ENCODE assay signal across 15 cellular contexts in the genomic region with DNA sequence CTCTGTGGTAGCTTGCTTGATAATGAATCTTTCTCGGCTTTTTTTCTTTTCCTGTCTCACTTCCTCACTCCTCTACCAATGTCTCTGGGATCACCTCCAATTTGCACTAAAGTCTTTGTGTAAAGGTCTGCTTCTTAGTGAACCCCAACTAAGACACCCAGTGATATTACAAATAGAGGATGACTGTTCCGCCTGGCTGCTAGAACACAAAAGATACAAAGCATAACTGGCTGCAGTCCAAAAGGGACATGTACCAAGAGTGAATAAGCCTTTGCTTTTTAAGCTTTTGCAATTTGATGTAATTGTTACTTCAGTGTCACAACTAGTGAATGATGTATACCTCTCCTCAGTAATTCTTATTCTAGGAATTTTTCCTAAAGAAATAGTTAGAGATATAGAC.
DNase-seq lines count a peak whose midpoint lies in the region; TF ChIP-seq lines count a peak whose summit lies in the region.
"Had no signal": no experiment of that assay in that cellular context is flagged by ENCODE, and none has a peak within 500 bp of the region (broad histone marks: within the 10 kb centered on the region; RNA-seq: fewer than 3 reads in every experiment).

No MANE protein-coding gene starts in this region.

- POLR2A ChIA-PET in MCF 10A (lab: Yijun Ruan, JAX): interaction anchor here (1.0 to 1.9 kb wide), 2 partner anchors 9 to 19 kb away, joined by 5 to 7 read pairs; no protein-coding TSS in a partner anchor
- POLR2A ChIA-PET in CD8-positive, alpha-beta memory T cell (lab: Charles Lee): no interaction called here

- no peak overlapping the region for H3K4me3 ChIP-seq in breast epithelium
- no peak overlapping the region for H3K4me3 ChIP-seq in cardiac fibroblast (replicated peaks in 1 of 2; ENCODE audit: low read depth in 2 of 2, low read length in 2 of 2)
- H3K4me3 ChIP-seq in CD8-positive, alpha-beta memory T cell (ENCODE audit: low read length): no peak overlapping the region

- no peaks in the 10 kb centered on the region for H3K9me3 ChIP-seq in breast epithelium
- H3K9me3 ChIP-seq in CD8-positive, alpha-beta memory T cell (ENCODE audit: low read length): no peaks in the 10 kb centered on the region

- intact Hi-C loops in MCF 10A (cut with micrococcal nuclease) (no loop called here), breast epithelium (cut with DNase I; ENCODE audit: low total_unique reads) (no loop called here)

- H3K36me3 Mint-ChIP-seq in MCF 10A (ENCODE audit: insufficient read depth, unreplicated experiment): peaks cover 4% of the 10 kb centered on the region
- no peaks in the 10 kb centered on the region for H3K36me3 Mint-ChIP-seq in CD8-positive, alpha-beta memory T cell

- no peak overlapping the region for H3K27ac ChIP-seq in breast epithelium
- H3K27ac ChIP-seq in temporal lobe (ENCODE audit: low read depth, low read length): peak overlapping the region; percentile 21
- H3K27ac ChIP-seq in CD8-positive, alpha-beta memory T cell (ENCODE audit: low read depth, low read length): no peak overlapping the region

- H3K27ac Mint-ChIP-seq in MCF 10A (ENCODE audit: low read depth, unreplicated experiment): no peak overlapping the region
- H3K27ac Mint-ChIP-seq in CD8-positive, alpha-beta memory T cell: no peak overlapping the region
- H3K27ac Mint-ChIP-seq: activated T-cell treated with anti-CD3 and anti-CD28 coated beads, Interleukin-2, amount 50 U/mL, for 72 hours; dendritic cell treated with granulocyte-macrophage colony-stimulating factor and Interleukin-4, amounts not matched to agents 40 ng/mL and 50 ng/mL, for 4 days had no signal

- no peaks in the 10 kb centered on the region for H3K4me1 ChIP-seq in breast epithelium
- H3K4me1 ChIP-seq in CD8-positive, alpha-beta memory T cell (ENCODE audit: insufficient read depth, low read length): no peaks in the 10 kb centered on the region

- TF ChIP-seq POLR2A in breast epithelium (IDR thresholded peaks at IDR 0.05): no peak

- H3K36me3 ChIP-seq in breast epithelium: no peaks in the 10 kb centered on the region
- H3K36me3 ChIP-seq in CD8-positive, alpha-beta memory T cell (ENCODE audit: insufficient read depth, low read length): no peaks in the 10 kb centered on the region

- no peaks in the 10 kb centered on the region for H3K27me3 ChIP-seq in breast epithelium
- H3K27me3 ChIP-seq in CD8-positive, alpha-beta memory T cell (ENCODE audit: insufficient read depth, low read length, poor library complexity, severe bottlenecking): no peaks in the 10 kb centered on the region

- peaks cover 10% of the 10 kb centered on the region for H3K9me3 Mint-ChIP-seq in MCF 10A (ENCODE audit: unreplicated experiment)
- H3K9me3 Mint-ChIP-seq in CD8-positive, alpha-beta memory T cell: peaks cover 8 to 18% (median 11%) of the 10 kb centered on the region in 5 donors

- H3K4me3 Mint-ChIP-seq in MCF 10A (ENCODE audit: unreplicated experiment): no peak overlapping the region
- H3K4me3 Mint-ChIP-seq in CD8-positive, alpha-beta memory T cell: no peak overlapping the region
- H3K4me3 Mint-ChIP-seq: activated T-cell treated with anti-CD3 and anti-CD28 coated beads, Interleukin-2, amount 50 U/mL, for 72 hours; dendritic cell treated with granulocyte-macrophage colony-stimulating factor and Interleukin-4, amounts not matched to agents 40 ng/mL and 50 ng/mL, for 4 days had no signal

- BruUV-seq in MCF 10A (replicated peaks; lab: Mats Ljungman, UMichigan): no TSS peak

- TF ChIP-seq CTCF in MCF 10A (IDR thresholded peaks at IDR 0.05; ENCODE audit: unreplicated experiment) (no peak), breast epithelium (IDR thresholded peaks at IDR 0.05) (no peak), cardiac fibroblast (IDR thresholded peaks at IDR 0.05; ENCODE audit: low read depth, low read length) (no peak)

- peak; percentile 95 for DNase-seq in MCF 10A (ENCODE audit: unreplicated experiment)
- no peak for DNase-seq in breast epithelium (ENCODE audit: low spot score in 2 of 2)
- peak; percentile 65 for DNase-seq in NCI-H345 treated with DMSO at 0.1 percent for 48 hours (lab: John Stamatoyannopoulos, UW; ENCODE audit: unreplicated experiment)
- DNase-seq in cardiac fibroblast (ENCODE audit: low read depth in 2 of 2): peak; percentile 81 to 87
- DNase-seq in activated CD4-positive, alpha-beta T cell treated with anti-CD3 and anti-CD28 coated beads for 4 hours: no peak
- no peak for DNase-seq in hippocampal formation (lab: John Stamatoyannopoulos, UW)
- DNase-seq in CD8-positive, alpha-beta memory T cell: no peak
- DNase-seq: ACHN; activated CD4-positive, alpha-beta T cell treated with anti-CD3 and anti-CD28 coated beads, Interleukin-2, amount 50 U/mL, for 1 hour; activated T-cell treated with anti-CD3 and anti-CD28 coated beads, Interleukin-2, amount 50 U/mL, for 72 hours; GOT3; stimulated activated naive CD8-positive, alpha-beta T cell treated with anti-CD3 and anti-CD28 coated beads, Interleukin-15, Interleukin-2, amounts not matched to agents 100 U/mL and 50 U/mL, for 24 hours; T1000 had no signal

- peaks cover 12% of the 10 kb centered on the region for H3K4me1 Mint-ChIP-seq in MCF 10A (ENCODE audit: insufficient read depth, unreplicated experiment)
- H3K4me1 Mint-ChIP-seq in CD8-positive, alpha-beta memory T cell: no peaks in the 10 kb centered on the region

- no peaks in the 10 kb centered on the region for H3K27me3 Mint-ChIP-seq in MCF 10A (ENCODE audit: insufficient read depth, unreplicated experiment)
- peaks cover 0 to 1% of the 10 kb centered on the region in 2 donors for H3K27me3 Mint-ChIP-seq in CD8-positive, alpha-beta memory T cell
- H3K27me3 Mint-ChIP-seq: dendritic cell treated with granulocyte-macrophage colony-stimulating factor and Interleukin-4, amounts not matched to agents 40 ng/mL and 50 ng/mL, for 4 days had no signal

- CTCF ChIA-PET in MCF 10A (lab: Yijun Ruan, JAX): interaction anchor here (0.6 to 2.1 kb wide), 4 partner anchors 11 to 1599 kb away, joined by 3 to 8 read pairs (median 4); no protein-coding TSS in a partner anchor
- CTCF ChIA-PET in CD8-positive, alpha-beta memory T cell (lab: Charles Lee): no interaction called here

Comparison
In these comparisons a context has a peak if more than half of its experiments do, and no peak if none do; other contexts are left out.
1. DNase-seq: peak in MCF 10A (single experiment), NCI-H345 treated with DMSO at 0.1 percent for 48 hours (single experiment) and cardiac fibroblast (2 of 2); none in breast epithelium (0 of 2), activated CD4-positive, alpha-beta T cell treated with anti-CD3 and anti-CD28 coated beads for 4 hours (0 of 2), hippocampal formation (0 of 2) and CD8-positive, alpha-beta memory T cell (0 of 5).